26 cellular contexts compared by ENCODE assay signal in genomic region chr6:81731814-81732213, GRCh38. TPM values are rescaled to one million over a fixed set of nuclear protein-coding genes. Genes with fewer than 3 reads are reported as not detected.
DNase-seq lines count a peak whose midpoint lies in the region; ATAC-seq and TF ChIP-seq lines count a peak whose summit lies in the region.
"Had no signal": no experiment of that assay in that cellular context is flagged by ENCODE, and none has a peak within 500 bp of the region (broad histone marks: within the 10 kb centered on the region; RNA-seq: fewer than 3 reads in every experiment).

No MANE protein-coding gene starts in this region.

- H3K4me3 ChIP-seq in SK-N-SH (ENCODE audit: low read depth in 2 of 2, low read length in 1 of 2): no peak overlapping the region
- H3K4me3 ChIP-seq in brain microvascular endothelial cell (ENCODE audit: low read depth, low read length): no peak overlapping the region
- no peak overlapping the region for H3K4me3 ChIP-seq in upper lobe of left lung
- no peak overlapping the region for H3K4me3 ChIP-seq in thyroid gland (replicated peaks in 1 of 3)
- H3K4me3 ChIP-seq: BLaER1, esophagus muscularis mucosa, gastroesophageal sphincter, sigmoid colon had no signal

- H3K4me2 ChIP-seq in SK-N-SH: no peak overlapping the region
- H3K4me2 ChIP-seq: BLaER1 had no signal

- WGBS in SK-N-SH (ENCODE audit: low lambda C conversion rate): 81% methylated on average over 1 of the region's 1 CpG
- WGBS in upper lobe of left lung, 2 donors: 50 to 68% methylated on average over 1 of the region's 1 CpG
- whole genome bisulfite sequencing in thyroid gland, 2 donors: 65 to 67% methylated on average over 1 of the region's 1 CpG

- no peaks in the 10 kb centered on the region for H3K9me2 ChIP-seq in SK-N-SH

- peak; percentile 24; the same call in 1 of the 3 replicates for ATAC-seq in SK-N-SH treated with all-trans-retinoic acid at 6 μM for 48 hours
- ATAC-seq in HG02798 (IDR thresholded peaks at IDR 0.05; ENCODE audit: poor library complexity, unreplicated experiment): peak; percentile 50
- no peak for ATAC-seq in upper lobe of left lung (ENCODE audit: low FRiP score in 2 of 2)
- ATAC-seq: gastroesophageal sphincter, T-helper 17 cell had no signal

- no peaks in the 10 kb centered on the region for H4K20me1 ChIP-seq in SK-N-SH (ENCODE audit: insufficient read depth)
- H4K20me1 ChIP-seq: BLaER1 had no signal

- POLR2A ChIA-PET in SK-N-SH (lab: Yijun Ruan, JAX): no interaction called here

- H3K9me3 ChIP-seq in SK-N-SH: no peaks in the 10 kb centered on the region
- H3K9me3 ChIP-seq in upper lobe of left lung: no peaks in the 10 kb centered on the region
- H3K9me3 ChIP-seq in thyroid gland: no peaks in the 10 kb centered on the region
- H3K9me3 ChIP-seq: BLaER1, esophagus muscularis mucosa, gastroesophageal sphincter, sigmoid colon had no signal

- CTCF ChIA-PET in SK-N-SH (lab: Yijun Ruan, JAX): interaction anchor here (1.8 kb wide), 1 partner anchor 22 kb away, joined by 4 read pairs; no protein-coding TSS in a partner anchor

- H3K36me3 ChIP-seq in SK-N-SH (replicated peaks in 1 of 2; ENCODE audit: control insufficient read depth in 1 of 2, insufficient read depth in 2 of 2, low read length in 1 of 2) (no peaks in the 10 kb centered on the region), brain microvascular endothelial cell (replicated peaks) (no peaks in the 10 kb centered on the region), upper lobe of left lung (no peaks in the 10 kb centered on the region), thyroid gland (no peaks in the 10 kb centered on the region)
- H3K36me3 ChIP-seq: BLaER1, esophagus muscularis mucosa, gastroesophageal sphincter, sigmoid colon had no signal

- no peak overlapping the region for H3K9ac ChIP-seq in SK-N-SH
- H3K9ac ChIP-seq: BLaER1 had no signal

- H3F3A ChIP-seq in SK-N-SH (replicated peaks; ENCODE audit: insufficient read depth): no peaks in the 10 kb centered on the region

- TF ChIP-seq POLR2A in upper lobe of left lung (IDR thresholded peaks at IDR 0.05) (no peak), thyroid gland (IDR thresholded peaks at IDR 0.05) (no peak)

- no peak overlapping the region for H2AFZ ChIP-seq in SK-N-SH (ENCODE audit: low read depth)

- TF ChIP-seq EP300 in SK-N-SH (IDR thresholded peaks at IDR 0.05; ENCODE audit: borderline replicate concordance in 1 of 2, low read depth in 1 of 2, low read length in 1 of 2) (no peak), upper lobe of left lung (IDR thresholded peaks at IDR 0.05) (no peak)

- H3K4me1 ChIP-seq in SK-N-SH (ENCODE audit: control insufficient read depth in 1 of 2, insufficient read depth in 2 of 2, low read depth in 1 of 2, low read length in 1 of 2): no peaks in the 10 kb centered on the region
- no peaks in the 10 kb centered on the region for H3K4me1 ChIP-seq in upper lobe of left lung
- no peaks in the 10 kb centered on the region for H3K4me1 ChIP-seq in thyroid gland
- H3K4me1 ChIP-seq: esophagus muscularis mucosa, gastroesophageal sphincter had no signal

- in situ Hi-C loops in brain microvascular endothelial cell (cut with HindIII; ENCODE audit: low pct_ligation_motif_present, low sequenced_read_pairs): no loop called here

- no peaks in the 10 kb centered on the region for H3K79me2 ChIP-seq in SK-N-SH (ENCODE audit: insufficient read depth)

- DNase-seq in SK-N-SH (no peak), brain microvascular endothelial cell (peak; percentile 43), myocyte (ENCODE audit: low read depth) (peak; percentile 60), activated T-cell treated with anti-CD3 and anti-CD28 coated beads for 4 hours (no peak), upper lobe of left lung (no peak), thyroid gland (no peak)
- DNase-seq: activated CD4-positive, alpha-beta T cell treated with anti-CD3 and anti-CD28 coated beads for 4 hours; activated naive CD4-positive, alpha-beta T cell; activated T-cell treated with anti-CD3 and anti-CD28 coated beads, Interleukin-2, amount 50 U/mL, for 4 hours; amniotic stem cell; caudate nucleus; EL; endodermal cell; KG1; kidney; mammary epithelial cell; NCI-H2171; NCI-H524 treated with DMSO at 0.1 percent for 48 hours; posterior cingulate gyrus; sigmoid colon; T-helper 17 cell had no signal

- H3K27me3 ChIP-seq in SK-N-SH (ENCODE audit: insufficient read depth) (no peaks in the 10 kb centered on the region), brain microvascular endothelial cell (replicated peaks) (no peaks in the 10 kb centered on the region), upper lobe of left lung (no peaks in the 10 kb centered on the region), thyroid gland (no peaks in the 10 kb centered on the region)
- H3K27me3 ChIP-seq: BLaER1, esophagus muscularis mucosa, gastroesophageal sphincter, sigmoid colon had no signal

- H3K27ac ChIP-seq in SK-N-SH (ENCODE audit: low read depth in 2 of 2, low read length in 1 of 2) (no peak overlapping the region), brain microvascular endothelial cell (no peak overlapping the region), upper lobe of left lung (no peak overlapping the region), thyroid gland (no peak overlapping the region)
- H3K27ac ChIP-seq: BLaER1, esophagus muscularis mucosa, gastroesophageal sphincter, sigmoid colon had no signal

- TF ChIP-seq RAD21 in SK-N-SH (IDR thresholded peaks at IDR 0.05; ENCODE audit: low read length): no peak

- TF ChIP-seq CTCF in SK-N-SH (IDR thresholded peaks at IDR 0.05) (no peak), brain microvascular endothelial cell (IDR thresholded peaks at IDR 0.05; ENCODE audit: low read depth, low read length, missing control alignments) (no peak), upper lobe of left lung (IDR thresholded peaks at IDR 0.05) (no peak), thyroid gland (IDR thresholded peaks at IDR 0.05) (no peak)

- intact Hi-C loops in thyroid gland (cut with DNase I): no loop called here

TF ChIP-seq in SK-N-SH treated with all-trans-retinoic acid at 6 μM for 48 hours, 23 proteins besides CTCF, POLR2A, EP300 and RAD21 (continues in another document):
- no peak for TF ChIP-seq TOX (CRISPR knock-in tag; IDR thresholded peaks at IDR 0.05; ENCODE audit: borderline replicate concordance)
- TF ChIP-seq CSDC2 (CRISPR knock-in tag; IDR thresholded peaks at IDR 0.05): no peak
- no peak for TF ChIP-seq ZNF8 (CRISPR knock-in tag; IDR thresholded peaks at IDR 0.05)
- TF ChIP-seq ZNF565 (CRISPR knock-in tag; conservative IDR thresholded peaks at IDR 0.05; ENCODE audit: low read depth): no peak
- no peak for TF ChIP-seq TSHZ2 (CRISPR knock-in tag; IDR thresholded peaks at IDR 0.05)

TF ChIP-seq in SK-N-SH, 30 proteins besides CTCF, POLR2A, EP300 and RAD21:
- TF ChIP-seq REST (IDR thresholded peaks at IDR 0.05; ENCODE audit: low read depth, low read length): no peak

RNA-seq across cellular contexts. Expression of gene TENT5A, which starts 20.7 kb away (rescaled TPM):
- 4.9 and 5.0 TPM in 2 replicates for polyA plus RNA-seq in SK-N-SH (2012; rRNA removed)
- polyA plus RNA-seq in SK-N-SH (2012; cell fraction: cytosol; rRNA removed): 3.7 and 4.5 TPM in 2 replicates
- polyA plus RNA-seq in SK-N-SH (2012; cell fraction: nucleus; rRNA removed): 9.2 and 13.9 TPM in 2 replicates
- 8.9 and 9.7 TPM in 2 replicates for total RNA-seq in myocyte
- polyA plus RNA-seq in myocyte (2012): 2.5 TPM
- total RNA-seq in upper lobe of left lung: 10 to 100 TPM in 5 of 6 donors, 1 to 10 TPM in 1; 9.5 to 21.9 (median 18.6) TPM
- 10 to 100 TPM; 18.4 to 40.3 (median 27.7) TPM for total RNA-seq in thyroid gland

Comparison
In these comparisons a context has a peak if more than half of its experiments do, and no peak if none do; other contexts are left out.
1. ATAC-seq: peak in SK-N-SH treated with all-trans-retinoic acid at 6 μM for 48 hours (single experiment) and HG02798 (single experiment); none in upper lobe of left lung (0 of 2).
2. DNase-seq: peak in brain microvascular endothelial cell (single experiment) and myocyte (single experiment); none in SK-N-SH (single experiment), activated T-cell treated with anti-CD3 and anti-CD28 coated beads for 4 hours (single experiment), upper lobe of left lung (0 of 2) and thyroid gland (0 of 2).